ENCODE assay signal across 8 cellular contexts in the genomic region with DNA sequence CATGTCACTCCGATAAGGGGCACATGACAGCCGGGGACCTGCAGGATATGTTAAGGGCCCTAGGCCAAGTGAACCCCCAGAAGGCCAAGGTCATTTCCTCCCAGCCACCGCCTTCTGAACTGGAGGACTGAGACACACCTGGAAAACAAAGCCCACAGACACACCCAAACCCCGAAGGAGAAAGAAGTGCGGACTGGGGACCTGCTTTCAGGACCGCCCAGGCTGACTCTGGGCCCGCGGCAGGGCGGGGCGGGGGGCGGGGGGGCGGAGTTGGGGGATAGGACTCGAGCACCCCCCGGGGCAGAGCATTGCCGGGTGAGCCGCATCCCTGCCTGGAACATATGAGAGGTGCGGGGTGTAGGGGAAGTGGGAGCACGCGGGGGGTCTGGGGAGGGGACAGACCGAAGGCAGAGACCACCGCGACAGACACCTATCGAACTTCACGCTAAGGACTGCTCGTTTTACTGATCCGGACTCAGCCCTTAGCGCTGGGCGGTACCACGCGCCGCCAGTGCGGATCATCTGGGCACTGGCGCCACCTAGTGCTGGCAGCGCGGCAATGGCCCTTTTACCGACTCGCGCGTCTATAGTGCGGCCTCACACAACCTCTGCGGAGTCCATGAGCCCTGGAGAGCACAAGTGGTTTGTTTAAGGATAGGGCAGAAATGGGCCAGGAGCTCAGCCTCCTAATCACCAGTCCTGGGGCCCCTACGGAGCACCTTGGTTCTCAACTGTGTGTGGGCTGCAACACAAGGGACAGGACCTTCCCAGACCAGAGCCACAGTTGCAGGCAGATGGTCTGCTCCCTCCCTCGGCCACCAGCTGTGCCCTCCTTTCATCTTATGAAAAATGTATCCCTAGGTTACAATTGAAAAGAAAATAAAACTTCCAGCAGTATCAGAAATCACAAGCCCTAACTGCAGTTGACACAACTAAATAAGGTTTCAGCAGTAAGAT.
A peak's percentile ranks its signal among the peaks of the same experiment; 100 is the strongest.
DNase-seq lines count a peak whose midpoint lies in the region; ATAC-seq, FAIRE-seq and TF ChIP-seq lines count a peak whose summit lies in the region.

No MANE protein-coding gene starts in this region.

- H3K9me3 ChIP-seq in DOHH2 (ENCODE audit: control insufficient read depth, insufficient read depth, low read length): no peaks in the 10 kb centered on the region
- H3K9me3 ChIP-seq in neural progenitor cell (ENCODE audit: low read depth): no peaks in the 10 kb centered on the region

- TF ChIP-seq CTCF in DOHH2 (IDR thresholded peaks at IDR 0.05; ENCODE audit: low read depth, low read length, poor library complexity, severe bottlenecking) (peak; percentile 99), fibroblast of villous mesenchyme (IDR thresholded peaks at IDR 0.05; ENCODE audit: insufficient read depth, low read depth, low read length) (peak; percentile 92), neural progenitor cell (IDR thresholded peaks at IDR 0.05) (peak; percentile 95)

- FAIRE-seq in RCC 7860 (lab: Jason Lieb, UNC): no peak

- H3K27ac Mint-ChIP-seq in neural progenitor cell: no peak overlapping the region
- no peak overlapping the region for H3K27ac Mint-ChIP-seq in stimulated activated naive CD8-positive, alpha-beta T cell treated with anti-CD3 and anti-CD28 coated beads, Interleukin-15, amount 100 ng/mL, for 72 hours

- H3K79me2 ChIP-seq in DOHH2 (ENCODE audit: control insufficient read depth, low read length) (no peaks in the 10 kb centered on the region), neural progenitor cell (ENCODE audit: low read depth) (no peaks in the 10 kb centered on the region)

- H2AFZ ChIP-seq in neural progenitor cell (replicated peaks): peak overlapping the region; percentile 46

- H3F3A ChIP-seq in DOHH2 (ENCODE audit: control insufficient read depth, insufficient read depth): no peaks in the 10 kb centered on the region
- H3F3A ChIP-seq in neural progenitor cell (ENCODE audit: low read depth): no peaks in the 10 kb centered on the region

- H3K27me3 ChIP-seq in DOHH2 (ENCODE audit: control insufficient read depth, low read length) (peaks cover 17% of the 10 kb centered on the region; the same call in 1 of the 2 replicates), neural progenitor cell (peaks cover 33% of the 10 kb centered on the region)

- H3K36me3 Mint-ChIP-seq in neural progenitor cell: no peaks in the 10 kb centered on the region

- H3K4me2 ChIP-seq in DOHH2 (ENCODE audit: low read length) (peak overlapping the region; percentile 74), neural progenitor cell (peak overlapping the region; percentile 70)

- peak; percentile 96 for ATAC-seq in GM21737 (IDR thresholded peaks at IDR 0.05; ENCODE audit: unreplicated experiment)
- peak; percentile 94 for ATAC-seq in stimulated activated naive CD8-positive, alpha-beta T cell treated with anti-CD3 and anti-CD28 coated beads, Interleukin-15, amount 100 ng/mL, for 72 hours

- peak; percentile 38 for DNase-seq in Jurkat, Clone E6-1 (ENCODE audit: low read depth, low spot score)
- DNase-seq in RCC 7860 (ENCODE audit: low spot score) (peak; percentile 53), fibroblast of villous mesenchyme (ENCODE audit: low read depth) (peak; percentile 56), neural progenitor cell (ENCODE audit: low spot score) (peak; percentile 88)
- DNase-seq in activated T-helper 9 cell treated with anti-CD3 and anti-CD28 coated beads, Interleukin-2, amount 50 U/mL, for 16 hours (ENCODE audit: low read depth): peak; percentile 60
- DNase-seq in stimulated activated naive CD8-positive, alpha-beta T cell treated with anti-CD3 and anti-CD28 coated beads, Interleukin-15, amount 100 ng/mL, for 72 hours: peak; percentile 79 to 81

- peak overlapping the region; percentile 65 for H3K4me3 ChIP-seq in DOHH2 (ENCODE audit: low read length)
- peak overlapping the region; percentile 38 for H3K4me3 ChIP-seq in Jurkat, Clone E6-1 (ENCODE audit: low read length)
- peak overlapping the region; percentile 50 for H3K4me3 ChIP-seq in fibroblast of villous mesenchyme (ENCODE audit: low read depth, low read length)
- peak overlapping the region; percentile 34 for H3K4me3 ChIP-seq in neural progenitor cell

- H3K4me1 ChIP-seq in DOHH2 (ENCODE audit: control insufficient read depth, low read length) (no peaks in the 10 kb centered on the region), neural progenitor cell (no peaks in the 10 kb centered on the region)

- peaks cover 17% of the 10 kb centered on the region for H3K4me1 Mint-ChIP-seq in neural progenitor cell
- H3K4me1 Mint-ChIP-seq in stimulated activated naive CD8-positive, alpha-beta T cell treated with anti-CD3 and anti-CD28 coated beads, Interleukin-15, amount 100 ng/mL, for 72 hours: peaks cover 9% of the 10 kb centered on the region

- H3K9ac ChIP-seq in neural progenitor cell: no peak overlapping the region

- H3K9me2 ChIP-seq in DOHH2 (replicated peaks; ENCODE audit: control insufficient read depth, low read length): no peaks in the 10 kb centered on the region

- no peaks in the 10 kb centered on the region for H3K9me3 Mint-ChIP-seq in neural progenitor cell
- no peaks in the 10 kb centered on the region for H3K9me3 Mint-ChIP-seq in stimulated activated naive CD8-positive, alpha-beta T cell treated with anti-CD3 and anti-CD28 coated beads, Interleukin-15, amount 100 ng/mL, for 72 hours

- H4K20me1 ChIP-seq in DOHH2 (ENCODE audit: control insufficient read depth, insufficient read depth, low read depth, low read length) (no peaks in the 10 kb centered on the region), neural progenitor cell (ENCODE audit: low read depth) (no peaks in the 10 kb centered on the region)

- no peak overlapping the region for H3K27ac ChIP-seq in DOHH2 (ENCODE audit: low read depth, low read length)
- H3K27ac ChIP-seq in neural progenitor cell: no peak overlapping the region

- peaks cover 4% of the 10 kb centered on the region for H3K27me3 Mint-ChIP-seq in neural progenitor cell (ENCODE audit: insufficient read depth, low read depth)
- peaks cover 25% of the 10 kb centered on the region for H3K27me3 Mint-ChIP-seq in stimulated activated naive CD8-positive, alpha-beta T cell treated with anti-CD3 and anti-CD28 coated beads, Interleukin-15, amount 100 ng/mL, for 72 hours

- no peaks in the 10 kb centered on the region for H3K36me3 ChIP-seq in DOHH2 (ENCODE audit: control insufficient read depth, low read length)
- H3K36me3 ChIP-seq in neural progenitor cell: no peaks in the 10 kb centered on the region

- H3K4me3 Mint-ChIP-seq in neural progenitor cell: peak overlapping the region; percentile 82
- peak overlapping the region; percentile 63 to 68 for H3K4me3 Mint-ChIP-seq in stimulated activated naive CD8-positive, alpha-beta T cell treated with anti-CD3 and anti-CD28 coated beads, Interleukin-15, amount 100 ng/mL, for 72 hours

Comparison
In these comparisons a context has a peak if more than half of its experiments do, and no peak if none do; other contexts are left out.
1. DNase-seq: peak in every context shown above with its lines; median percentile 88 in neural progenitor cell; 80 in stimulated activated naive CD8-positive, alpha-beta T cell treated with anti-CD3 and anti-CD28 coated beads, Interleukin-15, amount 100 ng/mL, for 72 hours; 60 in activated T-helper 9 cell treated with anti-CD3 and anti-CD28 coated beads, Interleukin-2, amount 50 U/mL, for 16 hours; 56 in fibroblast of villous mesenchyme; 53 in RCC 7860; 38 in Jurkat, Clone E6-1.